In genomic region chr1:225318706-225319575, GRCh38 we compare ENCODE assay signal across 8 cellular contexts.
DNase-seq lines count a peak whose midpoint lies in the region; ATAC-seq and TF ChIP-seq lines count a peak whose summit lies in the region.

No MANE protein-coding gene starts in this region.

- no peak for DNase-seq in activated CD8-positive, alpha-beta memory T cell treated with anti-CD3 and anti-CD28 coated beads, Interleukin-2, amount 10 ng/mL, durations not matched to agents 7 days and 5 days
- DNase-seq in activated CD8-positive, alpha-beta memory T cell treated with anti-CD3 and anti-CD28 coated beads, Interleukin-2, amount 50 U/mL, for 4 hours: no peak
- DNase-seq in GM20000 (ENCODE audit: low spot score) (peak; percentile 32), NCI-H82 treated with DMSO at 0.1 percent for 48 hours (lab: John Stamatoyannopoulos, UW; ENCODE audit: unreplicated experiment) (peak; percentile 18), breast epithelium (ENCODE audit: low spot score in 2 of 2) (no peak), kidney tubule cell (ENCODE audit: low spot score) (peak; percentile 77), upper lobe of left lung (peak in 1 of 2 donors; percentile 27)

- TF ChIP-seq POLR2A in breast epithelium (IDR thresholded peaks at IDR 0.05) (no peak), upper lobe of left lung (IDR thresholded peaks at IDR 0.05) (no peak)

- H3K36me3 Mint-ChIP-seq in activated CD8-positive, alpha-beta memory T cell treated with anti-CD3 and anti-CD28 coated beads, Interleukin-2, amount 10 ng/mL, durations not matched to agents 7 days and 5 days: no peaks in the 10 kb centered on the region

- H3K9me3 ChIP-seq in breast epithelium (no peaks in the 10 kb centered on the region), upper lobe of left lung (no peaks in the 10 kb centered on the region)

- H3K4me3 ChIP-seq in breast epithelium: no peak overlapping the region
- H3K4me3 ChIP-seq in upper lobe of left lung: no peak overlapping the region

- CTCF ChIA-PET in activated CD8-positive, alpha-beta memory T cell treated with anti-CD3 and anti-CD28 coated beads, Interleukin-2, amount 10 ng/mL, durations not matched to agents 7 days and 5 days (lab: Charles Lee): interaction anchor here (0.8 to 1.9 kb wide), 11 partner anchors 10 to 664 kb away, joined by 3 to 8 read pairs (median 3); no protein-coding TSS in a partner anchor

- H3K4me1 ChIP-seq in breast epithelium: no peaks in the 10 kb centered on the region
- H3K4me1 ChIP-seq in upper lobe of left lung: peaks cover 0 to 3% (median 0%) of the 10 kb centered on the region in 4 donors

- no peak for TF ChIP-seq EP300 in upper lobe of left lung (IDR thresholded peaks at IDR 0.05)

- no peaks in the 10 kb centered on the region for H3K36me3 ChIP-seq in breast epithelium
- no peaks in the 10 kb centered on the region for H3K36me3 ChIP-seq in upper lobe of left lung

- WGBS in upper lobe of left lung, 2 donors: 31 to 33% methylated on average over 4 of the region's 4 CpGs

- H3K27me3 Mint-ChIP-seq in activated CD8-positive, alpha-beta memory T cell treated with anti-CD3 and anti-CD28 coated beads, Interleukin-2, amount 10 ng/mL, durations not matched to agents 7 days and 5 days: peaks cover 3% of the 10 kb centered on the region

- H3K4me3 Mint-ChIP-seq in activated CD8-positive, alpha-beta memory T cell treated with anti-CD3 and anti-CD28 coated beads, Interleukin-2, amount 10 ng/mL, durations not matched to agents 7 days and 5 days: no peak overlapping the region

- H3K27ac ChIP-seq in breast epithelium (no peak overlapping the region), upper lobe of left lung (no peak overlapping the region)

- ATAC-seq in activated CD8-positive, alpha-beta memory T cell treated with anti-CD3 and anti-CD28 coated beads, Interleukin-2, amount 10 ng/mL, durations not matched to agents 7 days and 5 days: peak; percentile 65
- ATAC-seq in HG03460 (IDR thresholded peaks at IDR 0.05; ENCODE audit: unreplicated experiment): peak; percentile 97
- ATAC-seq in upper lobe of left lung (ENCODE audit: low FRiP score in 2 of 2): peak; percentile 79 to 87

- no peak overlapping the region for H3K27ac Mint-ChIP-seq in activated CD8-positive, alpha-beta memory T cell treated with anti-CD3 and anti-CD28 coated beads, Interleukin-2, amount 10 ng/mL, durations not matched to agents 7 days and 5 days

- intact Hi-C loops in breast epithelium (cut with DNase I; ENCODE audit: low total_unique reads): loop anchor here (10.0 kb wide), 1 partner anchor 1926 kb away; no protein-coding TSS in a partner anchor

- no peaks in the 10 kb centered on the region for H3K4me1 Mint-ChIP-seq in activated CD8-positive, alpha-beta memory T cell treated with anti-CD3 and anti-CD28 coated beads, Interleukin-2, amount 10 ng/mL, durations not matched to agents 7 days and 5 days

- peak; percentile 50 for TF ChIP-seq CTCF in GM20000 (IDR thresholded peaks at IDR 0.05; ENCODE audit: extremely low read depth, missing control alignments)
- TF ChIP-seq CTCF in breast epithelium (IDR thresholded peaks at IDR 0.05): peak; percentile 23 to 34 (median 32)
- peak in 5 of 6 experiments; percentile 44 to 55 (median 48) for TF ChIP-seq CTCF in upper lobe of left lung (IDR thresholded peaks at IDR 0.05)

- H3K9me3 Mint-ChIP-seq in activated CD8-positive, alpha-beta memory T cell treated with anti-CD3 and anti-CD28 coated beads, Interleukin-2, amount 10 ng/mL, durations not matched to agents 7 days and 5 days (ENCODE audit: low read depth): no peaks in the 10 kb centered on the region

- H3K27me3 ChIP-seq in breast epithelium (no peaks in the 10 kb centered on the region), upper lobe of left lung (no peaks in the 10 kb centered on the region)

Comparison
In these comparisons a context has a peak if more than half of its experiments do, and no peak if none do; other contexts are left out.
1. DNase-seq: peak in GM20000 (single experiment), NCI-H82 treated with DMSO at 0.1 percent for 48 hours (single experiment) and kidney tubule cell (single experiment); none in activated CD8-positive, alpha-beta memory T cell treated with anti-CD3 and anti-CD28 coated beads, Interleukin-2, amount 10 ng/mL, durations not matched to agents 7 days and 5 days (single experiment), activated CD8-positive, alpha-beta memory T cell treated with anti-CD3 and anti-CD28 coated beads, Interleukin-2, amount 50 U/mL, for 4 hours (single experiment) and breast epithelium (0 of 2).
2. Peak in every context shown above with its lines, with median percentiles within 50 percentile points of each other: ATAC-seq and CTCF ChIP-seq.